13 cellular contexts compared by ENCODE assay signal in genomic region chr6:119119989-119120388, GRCh38.
DNase-seq lines count a peak whose midpoint lies in the region; TF ChIP-seq lines count a peak whose summit lies in the region.
"Had no signal": no experiment of that assay in that cellular context is flagged by ENCODE, and none has a peak within 500 bp of the region (broad histone marks: within the 10 kb centered on the region; RNA-seq: fewer than 3 reads in every experiment).

No MANE protein-coding gene starts in this region.

- DNase-seq in GM04503 (ENCODE audit: low read depth) (peak; percentile 27), OCI-M1 (lab: John Stamatoyannopoulos, UW) (peak; percentile 62), fibroblast of gingiva (ENCODE audit: low read depth) (peak; percentile 84), retinal pigment epithelial cell (ENCODE audit: low read depth) (peak; percentile 81), amygdala (lab: John Stamatoyannopoulos, UW) (no peak), hippocampal formation (lab: John Stamatoyannopoulos, UW) (no peak), NCI-H1417 (lab: John Stamatoyannopoulos, UW) (no peak), COR-L47 (lab: John Stamatoyannopoulos, UW) (no peak)
- DNase-seq: activated CD4-positive, alpha-beta T cell treated with anti-CD3 and anti-CD28 coated beads for 36 hours; kidney glomerular epithelial cell; nucleus accumbens; stimulated activated CD4-positive, alpha-beta T cell treated with anti-CD3 and anti-CD28 coated beads, Interleukin-1b, Interleukin-23, amount 100 ng/mL, for 48 hours; stimulated activated naive CD8-positive, alpha-beta T cell treated with anti-CD3 and anti-CD28 coated beads, Interleukin-15, amount 100 ng/mL, for 72 hours had no signal

- H3K4me3 ChIP-seq in retinal pigment epithelial cell (ENCODE audit: low read length), result no peak overlapping the region

- no peak for TF ChIP-seq CTCF in retinal pigment epithelial cell (conservative IDR thresholded peaks at IDR 0.05; ENCODE audit: low read depth, low read length)

Comparison
In these comparisons a context has a peak if more than half of its experiments do, and no peak if none do; other contexts are left out.
1. DNase-seq: peak in GM04503 (single experiment), OCI-M1 (single experiment), fibroblast of gingiva (single experiment) and retinal pigment epithelial cell (single experiment); none in amygdala (0 of 56), hippocampal formation (0 of 2), NCI-H1417 (0 of 3) and COR-L47 (single experiment).